1 cellular context compared by ENCODE assay signal in genomic region chr13:27137759-27138158, GRCh38.
TF ChIP-seq lines count a peak whose summit lies in the region.

No MANE protein-coding gene starts in this region.

TF ChIP-seq in GM23338, 12 proteins besides CTCF, POLR2A, EP300 and RAD21 (continued from another document):
- TF ChIP-seq ZNF462 (CRISPR knock-in tag; IDR thresholded peaks at IDR 0.05) = no peak
- TF ChIP-seq REST (IDR thresholded peaks at IDR 0.05; ENCODE audit: unreplicated experiment) = no peak
- TF ChIP-seq JUNB (IDR thresholded peaks at IDR 0.05; ENCODE audit: unreplicated experiment) = no peak
- TF ChIP-seq STAT1 (IDR thresholded peaks at IDR 0.05; ENCODE audit: unreplicated experiment) = no peak
- no peak for TF ChIP-seq ZNF331 (CRISPR knock-in tag; IDR thresholded peaks at IDR 0.05; ENCODE audit: low read depth)
- TF ChIP-seq ZNF114 (CRISPR knock-in tag; IDR thresholded peaks at IDR 0.05) = no peak
- no peak for TF ChIP-seq POLR2AphosphoS5 (IDR thresholded peaks at IDR 0.05; ENCODE audit: low read depth)
- TF ChIP-seq NANOG (IDR thresholded peaks at IDR 0.05; ENCODE audit: borderline replicate concordance) = no peak
